13 cellular contexts compared by ENCODE assay signal in the genomic region with DNA sequence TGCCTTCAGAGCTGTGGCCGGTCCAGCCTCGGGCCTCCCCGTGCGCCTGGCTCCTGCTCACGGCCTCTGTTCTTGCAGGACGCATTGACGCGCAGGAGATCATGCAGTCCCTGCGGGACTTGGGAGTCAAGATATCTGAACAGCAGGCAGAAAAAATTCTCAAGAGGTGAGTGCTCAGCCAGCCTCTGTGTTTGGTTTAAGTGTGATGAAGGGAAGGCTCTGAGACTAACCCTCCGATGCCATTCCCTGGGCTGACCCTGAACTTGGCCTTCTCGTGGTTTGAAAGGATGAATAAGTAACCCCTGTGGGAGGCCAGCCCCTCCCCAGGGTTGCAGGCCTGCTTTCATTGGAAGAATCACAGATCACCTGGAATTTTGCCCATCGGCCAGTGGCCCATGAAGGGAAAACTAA. TPM values are rescaled to one million over a fixed set of nuclear protein-coding genes. Genes with fewer than 3 reads are reported as not detected.
A peak's percentile ranks its signal among the peaks of the same experiment; 100 is the strongest.
DNase-seq lines count a peak whose midpoint lies in the region; ATAC-seq and TF ChIP-seq lines count a peak whose summit lies in the region.
"Had no signal": no experiment of that assay in that cellular context is flagged by ENCODE, and none has a peak within 500 bp of the region (broad histone marks: within the 10 kb centered on the region; RNA-seq: fewer than 3 reads in every experiment).

No MANE protein-coding gene starts in this region.

- no peak for TF ChIP-seq CTCF in fibroblast of lung (conservative IDR thresholded peaks at IDR 0.05 in 1 of 2, IDR thresholded peaks at IDR 0.05 in 1 of 2; ENCODE audit: low read depth in 1 of 2, low read length in 2 of 2)
- TF ChIP-seq CTCF in nephron progenitor cell (IDR thresholded peaks at IDR 0.05) = no peak
- TF ChIP-seq CTCF in uterus (IDR thresholded peaks at IDR 0.05) = no peak

- peaks cover 54% of the 10 kb centered on the region for H3K79me2 ChIP-seq in fibroblast of lung (ENCODE audit: control insufficient read depth, insufficient read depth, low read length)

- POLR2A ChIA-PET in activated CD4-positive, alpha-beta T cell treated with anti-CD3 and anti-CD28 coated beads for 36 hours (lab: Charles Lee) = interaction anchor here (1.1 to 1.2 kb wide), 2 partner anchors 10 to 146 kb away, joined by 3 read pairs; no protein-coding TSS in a partner anchor

- no peak overlapping the region for H3K4me2 ChIP-seq in fibroblast of lung (ENCODE audit: extremely low read depth, insufficient read depth, low read length)

- no peak overlapping the region for H3K4me3 Mint-ChIP-seq in activated naive CD8-positive, alpha-beta T cell
- no peak overlapping the region for H3K4me3 Mint-ChIP-seq in activated naive CD8-positive, alpha-beta T cell treated with anti-CD3 and anti-CD28 coated beads for 36 hours
- H3K4me3 Mint-ChIP-seq in nephron progenitor cell = peak overlapping the region; percentile 23
- no peak overlapping the region for H3K4me3 Mint-ChIP-seq in activated CD4-positive, alpha-beta T cell treated with anti-CD3 and anti-CD28 coated beads for 36 hours
- H3K4me3 Mint-ChIP-seq: activated T-helper 1 cell treated with anti-CD3 and anti-CD28 coated beads, Interleukin-12 subunit alpha, Interleukin-12 subunit beta, Interleukin-2, Interleukin-4 antibody, amounts not matched to agents 30 ng/mL and 10 ng/mL and 1 ng/mL, durations not matched to agents 14 hours and 24 hours and 36 hours had no signal

- H3K27me3 Mint-ChIP-seq in activated naive CD8-positive, alpha-beta T cell = no peaks in the 10 kb centered on the region
- no peaks in the 10 kb centered on the region for H3K27me3 Mint-ChIP-seq in activated naive CD8-positive, alpha-beta T cell treated with anti-CD3 and anti-CD28 coated beads for 36 hours
- no peaks in the 10 kb centered on the region for H3K27me3 Mint-ChIP-seq in nephron progenitor cell (ENCODE audit: low read depth, poor library complexity)
- no peaks in the 10 kb centered on the region for H3K27me3 Mint-ChIP-seq in activated CD4-positive, alpha-beta T cell treated with anti-CD3 and anti-CD28 coated beads for 36 hours

- no peaks in the 10 kb centered on the region for H4K20me1 ChIP-seq in fibroblast of lung (ENCODE audit: control insufficient read depth, extremely low read depth, insufficient read depth, low read length)

- no peak for TF ChIP-seq POLR2A in uterus (IDR thresholded peaks at IDR 0.05)

- intact Hi-C loops in uterus (cut with DNase I; ENCODE audit: low total_unique reads) = no loop called here
- intact Hi-C loops in activated CD4-positive, alpha-beta T cell treated with anti-CD3 and anti-CD28 coated beads for 36 hours (cut with DNase I, micrococcal nuclease) = loop anchor here in 1 of 2 experiments (5.0 kb wide), 1 partner anchor 159 kb away; no protein-coding TSS in a partner anchor

- CTCF ChIA-PET in activated CD4-positive, alpha-beta T cell treated with anti-CD3 and anti-CD28 coated beads for 36 hours (lab: Charles Lee) = interaction anchor here (0.6 to 1.9 kb wide), 4 partner anchors 17 to 1601 kb away, joined by 3 to 9 read pairs (median 3); no protein-coding TSS in a partner anchor

- no peak overlapping the region for H2AFZ ChIP-seq in fibroblast of lung (ENCODE audit: low read length)

- DNase-seq in activated naive CD8-positive, alpha-beta T cell treated with anti-CD3 and anti-CD28 coated beads for 36 hours = no peak
- no peak for DNase-seq in fibroblast of lung (ENCODE audit: low read depth in 2 of 2)
- no peak for DNase-seq in nephron progenitor cell
- peak in 1 of 2 donors; percentile 23 for DNase-seq in uterus
- DNase-seq in T1000 (lab: John Stamatoyannopoulos, UW) = no peak
- no peak for DNase-seq in activated CD4-positive, alpha-beta T cell treated with anti-CD3 and anti-CD28 coated beads for 36 hours
- no peak for DNase-seq in stimulated activated CD4-positive, alpha-beta T cell treated with anti-CD3 and anti-CD28 coated beads, Interleukin-4, amount 100 ng/mL, for 1 hour
- DNase-seq: activated CD4-positive, CD25-positive, alpha-beta regulatory T cell treated with anti-CD3 and anti-CD28 coated beads, Interleukin-2, amount 50 U/mL, for 72 hours; NCI-H446 treated with DMSO at 0.1 percent for 48 hours; SW 1271 had no signal

- H3K27ac Mint-ChIP-seq in activated naive CD8-positive, alpha-beta T cell = peak overlapping the region; percentile 16
- H3K27ac Mint-ChIP-seq in activated naive CD8-positive, alpha-beta T cell treated with anti-CD3 and anti-CD28 coated beads for 36 hours = no peak overlapping the region
- no peak overlapping the region for H3K27ac Mint-ChIP-seq in nephron progenitor cell
- H3K27ac Mint-ChIP-seq in activated CD4-positive, alpha-beta T cell treated with anti-CD3 and anti-CD28 coated beads for 36 hours = no peak overlapping the region

- H3K27ac ChIP-seq in fibroblast of lung (ENCODE audit: insufficient read depth, low read length) (peak overlapping the region; percentile 18), uterus (peak overlapping the region; percentile 91 to 95)

- H3K27me3 ChIP-seq in fibroblast of lung (ENCODE audit: control insufficient read depth, insufficient read depth, low read length) (no peaks in the 10 kb centered on the region), uterus (no peaks in the 10 kb centered on the region)

- no peak for ATAC-seq in activated CD4-positive, alpha-beta T cell treated with anti-CD3 and anti-CD28 coated beads for 36 hours

- peaks cover 2% of the 10 kb centered on the region for H3K36me3 Mint-ChIP-seq in activated naive CD8-positive, alpha-beta T cell
- H3K36me3 Mint-ChIP-seq in activated naive CD8-positive, alpha-beta T cell treated with anti-CD3 and anti-CD28 coated beads for 36 hours = peaks cover 6% of the 10 kb centered on the region
- H3K36me3 Mint-ChIP-seq in nephron progenitor cell (ENCODE audit: low read depth) = peaks cover 10% of the 10 kb centered on the region
- peaks cover 35% of the 10 kb centered on the region for H3K36me3 Mint-ChIP-seq in activated CD4-positive, alpha-beta T cell treated with anti-CD3 and anti-CD28 coated beads for 36 hours (ENCODE audit: low read depth)

- H3K9ac ChIP-seq in fibroblast of lung (ENCODE audit: insufficient read depth, low read length) = no peak overlapping the region

- H3K4me1 ChIP-seq in fibroblast of lung (ENCODE audit: control insufficient read depth, extremely low read depth, insufficient read depth, low read length) (peaks cover 24% of the 10 kb centered on the region), uterus (peaks cover 24 to 48% of the 10 kb centered on the region in 2 donors)

- no peaks in the 10 kb centered on the region for H3K9me3 Mint-ChIP-seq in activated naive CD8-positive, alpha-beta T cell (ENCODE audit: low read depth)
- H3K9me3 Mint-ChIP-seq in activated naive CD8-positive, alpha-beta T cell treated with anti-CD3 and anti-CD28 coated beads for 36 hours = no peaks in the 10 kb centered on the region
- H3K9me3 Mint-ChIP-seq in nephron progenitor cell = no peaks in the 10 kb centered on the region
- no peaks in the 10 kb centered on the region for H3K9me3 Mint-ChIP-seq in activated CD4-positive, alpha-beta T cell treated with anti-CD3 and anti-CD28 coated beads for 36 hours (ENCODE audit: low read depth)
- H3K9me3 Mint-ChIP-seq: activated T-helper 1 cell treated with anti-CD3 and anti-CD28 coated beads, Interleukin-12 subunit alpha, Interleukin-12 subunit beta, Interleukin-2, Interleukin-4 antibody, amounts not matched to agents 30 ng/mL and 10 ng/mL and 1 ng/mL, durations not matched to agents 14 hours and 24 hours and 36 hours had no signal

- H3K9me3 ChIP-seq in fibroblast of lung (ENCODE audit: control insufficient read depth, insufficient read depth, low read depth, low read length) (no peaks in the 10 kb centered on the region), uterus (no peaks in the 10 kb centered on the region)

- H3K36me3 ChIP-seq in fibroblast of lung (ENCODE audit: control insufficient read depth, insufficient read depth, low read length) (peaks cover 51% of the 10 kb centered on the region), uterus (no peaks in the 10 kb centered on the region)

- H3K4me1 Mint-ChIP-seq in activated naive CD8-positive, alpha-beta T cell (ENCODE audit: low read depth) = peaks cover 58% of the 10 kb centered on the region
- peaks cover 56% of the 10 kb centered on the region for H3K4me1 Mint-ChIP-seq in activated naive CD8-positive, alpha-beta T cell treated with anti-CD3 and anti-CD28 coated beads for 36 hours
- peaks cover 82% of the 10 kb centered on the region for H3K4me1 Mint-ChIP-seq in nephron progenitor cell
- peaks cover 53% of the 10 kb centered on the region for H3K4me1 Mint-ChIP-seq in activated CD4-positive, alpha-beta T cell treated with anti-CD3 and anti-CD28 coated beads for 36 hours

- H3K4me3 ChIP-seq in fibroblast of lung (replicated peaks in 1 of 4; ENCODE audit: control extremely low read depth in 1 of 4, insufficient read depth in 1 of 4, low read depth in 3 of 4, low read length in 4 of 4) = no peak overlapping the region
- no peak overlapping the region for H3K4me3 ChIP-seq in uterus

RNA-seq across cellular contexts. Expression of a gene that starts 26.3 kb away (rescaled TPM):
- 10 to 100 TPM; 63.3 to 66.1 TPM for total RNA-seq in activated naive CD8-positive, alpha-beta T cell treated with anti-CD3 and anti-CD28 coated beads for 36 hours
- total RNA-seq in fibroblast of lung = 57.3 and 57.6 TPM in 2 replicates
- 44.8 and 60.7 TPM in 2 replicates for polyA plus RNA-seq in fibroblast of lung
- 47.2 and 75.5 TPM in 2 replicates for polyA plus RNA-seq in fibroblast of lung (2012)
- polyA minus RNA-seq in fibroblast of lung (ENCODE audit: low replicate concordance) = 38.8 and 98.7 TPM in 2 replicates
- total RNA-seq in uterus = 100 to 1,000 TPM in 1 of 4 donors, 10 to 100 TPM in 3; 21.5 to 173 (median 64.2) TPM
- total RNA-seq in activated CD4-positive, alpha-beta T cell treated with anti-CD3 and anti-CD28 coated beads for 36 hours = 10 to 100 TPM; 47.7 to 48.5 TPM

RNA-seq across cellular contexts. Expression of a gene that starts 33.2 kb away (rescaled TPM):
- total RNA-seq in activated naive CD8-positive, alpha-beta T cell treated with anti-CD3 and anti-CD28 coated beads for 36 hours = 10 to 100 TPM; 13.0 to 14.5 TPM
- 24.1 and 30.7 TPM in 2 replicates for total RNA-seq in fibroblast of lung
- polyA plus RNA-seq in fibroblast of lung = 11.2 and 14.0 TPM in 2 replicates
- 14.1 and 16.2 TPM in 2 replicates for polyA plus RNA-seq in fibroblast of lung (2012)
- polyA minus RNA-seq in fibroblast of lung (ENCODE audit: low replicate concordance) = 19.2 and 22.6 TPM in 2 replicates
- 10 to 100 TPM; 14.3 to 49.7 (median 49.0) TPM for total RNA-seq in uterus
- total RNA-seq in activated CD4-positive, alpha-beta T cell treated with anti-CD3 and anti-CD28 coated beads for 36 hours = 10 to 100 TPM in 1 of 2 experiments, 1 to 10 TPM in 1; 6.9 to 10.8 TPM

RNA-seq across cellular contexts. Expression of a gene that starts 34.1 kb away (rescaled TPM):
- total RNA-seq in activated naive CD8-positive, alpha-beta T cell treated with anti-CD3 and anti-CD28 coated beads for 36 hours = 10 to 100 TPM; 11.2 to 12.0 TPM
- total RNA-seq in fibroblast of lung (12.6 and 13.2 TPM in 2 replicates), uterus (10 to 100 TPM in 2 of 4 donors, 1 to 10 TPM in 2; 3.8 to 27.4 (median 10.6) TPM)
- polyA plus RNA-seq in fibroblast of lung = 5.5 and 7.1 TPM in 2 replicates
- polyA plus RNA-seq in fibroblast of lung (2012) = 6.4 and 8.0 TPM in 2 replicates
- polyA minus RNA-seq in fibroblast of lung (ENCODE audit: low replicate concordance) = 3.0 and 20.0 TPM in 2 replicates
- 10 to 100 TPM; 11.3 to 13.7 TPM for total RNA-seq in activated CD4-positive, alpha-beta T cell treated with anti-CD3 and anti-CD28 coated beads for 36 hours

RNA-seq across cellular contexts. Expression of a gene that starts 48.0 kb away (rescaled TPM):
- not detected for total RNA-seq in activated naive CD8-positive, alpha-beta T cell treated with anti-CD3 and anti-CD28 coated beads for 36 hours
- total RNA-seq in fibroblast of lung = not detected in 2 replicates
- not detected in 2 replicates for polyA plus RNA-seq in fibroblast of lung
- polyA plus RNA-seq in fibroblast of lung (2012) = not detected in 2 replicates
- not detected in 2 replicates for polyA minus RNA-seq in fibroblast of lung (ENCODE audit: low replicate concordance)
- total RNA-seq in uterus = 1 to 10 TPM in 1 of 4 donors, under 1 TPM in 1, not detected in 2; 0.98 to 2.6 TPM
- total RNA-seq in activated CD4-positive, alpha-beta T cell treated with anti-CD3 and anti-CD28 coated beads for 36 hours = not detected
- total RNA-seq: activated T-helper 1 cell treated with anti-CD3 and anti-CD28 coated beads, Interleukin-12 subunit alpha, Interleukin-12 subunit beta, Interleukin-2, Interleukin-4 antibody, amounts not matched to agents 30 ng/mL and 10 ng/mL and 1 ng/mL, durations not matched to agents 14 hours and 24 hours and 36 hours; endothelial cell of umbilical vein had no signal
- polyA plus RNA-seq: endothelial cell of umbilical vein had no signal

RNA-seq across cellular contexts. Expression of a gene that starts 58.8 kb away (rescaled TPM):
- 10 to 100 TPM; 74.1 to 77.3 TPM for total RNA-seq in activated naive CD8-positive, alpha-beta T cell treated with anti-CD3 and anti-CD28 coated beads for 36 hours
- 22.1 and 29.4 TPM in 2 replicates for total RNA-seq in fibroblast of lung
- polyA plus RNA-seq in fibroblast of lung = 23.8 TPM in 2 replicates
- 46.5 and 66.7 TPM in 2 replicates for polyA plus RNA-seq in fibroblast of lung (2012)
- polyA minus RNA-seq in fibroblast of lung (ENCODE audit: low replicate concordance) = 9.5 and 10.2 TPM in 2 replicates
- 100 to 1,000 TPM in 2 of 4 donors, 10 to 100 TPM in 2; 31.3 to 198 (median 96.0) TPM for total RNA-seq in uterus
- total RNA-seq in activated CD4-positive, alpha-beta T cell treated with anti-CD3 and anti-CD28 coated beads for 36 hours = 10 to 100 TPM; 64.4 to 68.5 TPM
